11 cellular contexts compared by ENCODE assay signal in genomic region chr17:35569405-35569804, GRCh38. TPM values are rescaled to one million over a fixed set of nuclear protein-coding genes. Genes with fewer than 3 reads are reported as not detected.
DNase-seq lines count a peak whose midpoint lies in the region; ATAC-seq and TF ChIP-seq lines count a peak whose summit lies in the region.
"Had no signal": no experiment of that assay in that cellular context is flagged by ENCODE, and none has a peak within 500 bp of the region (broad histone marks: within the 10 kb centered on the region; RNA-seq: fewer than 3 reads in every experiment).

No MANE protein-coding gene starts in this region.

- POLR2A ChIA-PET in HEK293 (lab: Yijun Ruan, JAX) = interaction anchor here (0.6 to 6.2 kb wide), 3 partner anchors 8 to 402 kb away, joined by 3 to 66 read pairs (median 3); partner anchors contain the start of gene PEX12

- H3K27me3 ChIP-seq in CD4-positive, CD25-positive, alpha-beta regulatory T cell (ENCODE audit: control insufficient read depth, insufficient read depth, low read length) = no peaks in the 10 kb centered on the region
- H3K27me3 ChIP-seq: body of pancreas had no signal

- intact Hi-C loops in left ventricle myocardium superior (cut with micrococcal nuclease) (no loop called here), mucosa of descending colon (cut with DNase I, micrococcal nuclease) (no loop called here)

- no peaks in the 10 kb centered on the region for H3K36me3 ChIP-seq in CD4-positive, CD25-positive, alpha-beta regulatory T cell (ENCODE audit: control insufficient read depth, insufficient read depth, low read length)
- H3K36me3 ChIP-seq in HEK293 (ENCODE audit: control insufficient read depth in 2 of 2, insufficient read depth in 1 of 2, low read length in 2 of 2) = peaks cover 18 to 26% of the 10 kb centered on the region in 2 experiments
- no peaks in the 10 kb centered on the region for H3K36me3 ChIP-seq in mucosa of descending colon (ENCODE audit: low read depth)

- H3K4me3 Mint-ChIP-seq in CD4-positive, CD25-positive, alpha-beta regulatory T cell = peak overlapping the region; percentile 71 to 98 (median 91)
- H3K4me3 Mint-ChIP-seq in activated naive CD8-positive, alpha-beta T cell = peak overlapping the region; percentile 87
- peak overlapping the region; percentile 56 to 99 (median 94) for H3K4me3 Mint-ChIP-seq in naive B cell

- ATAC-seq in CD4-positive, CD25-positive, alpha-beta regulatory T cell (ENCODE audit: low read depth in 2 of 2) = no peak
- ATAC-seq in naive B cell (ENCODE audit: low read depth in 2 of 2) (no peak), GM18909 (IDR thresholded peaks at IDR 0.05; ENCODE audit: poor library complexity, unreplicated experiment) (no peak), left ventricle myocardium superior (no peak), mucosa of descending colon (no peak)
- ATAC-seq: body of pancreas had no signal

- peaks cover 14% of the 10 kb centered on the region for H3K4me1 ChIP-seq in CD4-positive, CD25-positive, alpha-beta regulatory T cell (ENCODE audit: control insufficient read depth, insufficient read depth, low read length, poor library complexity, severe bottlenecking)
- peaks cover 8% of the 10 kb centered on the region; the same call in 1 of the 2 replicates for H3K4me1 ChIP-seq in HEK293 (ENCODE audit: control insufficient read depth, insufficient read depth, low read length)
- H3K4me1 ChIP-seq in mucosa of descending colon (ENCODE audit: low read depth) = peaks cover 15% of the 10 kb centered on the region

- H3K9me3 ChIP-seq in CD4-positive, CD25-positive, alpha-beta regulatory T cell (ENCODE audit: control insufficient read depth in 2 of 2, low read length in 2 of 2) = no peaks in the 10 kb centered on the region
- H3K9me3 ChIP-seq in HEK293 (ENCODE audit: control insufficient read depth, insufficient read depth, low read depth, low read length) (no peaks in the 10 kb centered on the region), mucosa of descending colon (no peaks in the 10 kb centered on the region)
- H3K9me3 ChIP-seq: body of pancreas had no signal

- CTCF ChIA-PET in HEK293 (lab: Yijun Ruan, JAX) = interaction anchor here (0.6 to 1.7 kb wide), 4 partner anchors 9 to 195 kb away, joined by 3 to 5 read pairs (median 4); partner anchors contain the start of gene PEX12

- no peak overlapping the region for H3K27ac ChIP-seq in CD4-positive, CD25-positive, alpha-beta regulatory T cell (ENCODE audit: insufficient read depth, low read length, poor library complexity, severe bottlenecking)
- no peak overlapping the region for H3K27ac ChIP-seq in HEK293 (ENCODE audit: extremely low read depth, low read depth, low read length)
- H3K27ac ChIP-seq: body of pancreas had no signal

- H3K4me3 ChIP-seq in CD4-positive, CD25-positive, alpha-beta regulatory T cell (ENCODE audit: low read depth, low read length) = peak overlapping the region; percentile 38
- H3K4me3 ChIP-seq in HEK293 (ENCODE audit: low read depth, low read length) (no peak overlapping the region), mucosa of descending colon (no peak overlapping the region)
- H3K4me3 ChIP-seq: body of pancreas had no signal

- peaks cover 10 to 37% (median 25%) of the 10 kb centered on the region in 4 donors for H3K4me1 Mint-ChIP-seq in CD4-positive, CD25-positive, alpha-beta regulatory T cell
- peaks cover 22% of the 10 kb centered on the region for H3K4me1 Mint-ChIP-seq in activated naive CD8-positive, alpha-beta T cell (ENCODE audit: low read depth)
- H3K4me1 Mint-ChIP-seq in naive B cell = peaks cover 17 to 44% (median 32%) of the 10 kb centered on the region in 3 donors

- no peak for DNase-seq in CD4-positive, CD25-positive, alpha-beta regulatory T cell
- DNase-seq in naive B cell (no peak), left ventricle myocardium superior (no peak), A172 (ENCODE audit: low spot score) (no peak), mucosa of descending colon (no peak)
- DNase-seq: body of pancreas, DMS79, NCI-H1417 had no signal

- peak overlapping the region in 1 of 3 donors; percentile 27 for H3K27ac Mint-ChIP-seq in CD4-positive, CD25-positive, alpha-beta regulatory T cell
- H3K27ac Mint-ChIP-seq in activated naive CD8-positive, alpha-beta T cell = peak overlapping the region; percentile 42
- peak overlapping the region in 2 of 6 donors; percentile 0 to 27 for H3K27ac Mint-ChIP-seq in naive B cell

- TF ChIP-seq CTCF in HEK293 (tag by site-specific recombination; IDR thresholded peaks at IDR 0.05) (no peak), mucosa of descending colon (IDR thresholded peaks at IDR 0.05) (no peak)

- no peaks in the 10 kb centered on the region for H3K9me3 Mint-ChIP-seq in CD4-positive, CD25-positive, alpha-beta regulatory T cell
- H3K9me3 Mint-ChIP-seq in activated naive CD8-positive, alpha-beta T cell (ENCODE audit: low read depth) = no peaks in the 10 kb centered on the region
- no peaks in the 10 kb centered on the region for H3K9me3 Mint-ChIP-seq in naive B cell

- H3K27me3 Mint-ChIP-seq in CD4-positive, CD25-positive, alpha-beta regulatory T cell = peaks cover 4% of the 10 kb centered on the region
- H3K27me3 Mint-ChIP-seq in activated naive CD8-positive, alpha-beta T cell = no peaks in the 10 kb centered on the region
- no peaks in the 10 kb centered on the region for H3K27me3 Mint-ChIP-seq in naive B cell

- H3K36me3 Mint-ChIP-seq in CD4-positive, CD25-positive, alpha-beta regulatory T cell = peaks cover 4% of the 10 kb centered on the region
- no peaks in the 10 kb centered on the region for H3K36me3 Mint-ChIP-seq in activated naive CD8-positive, alpha-beta T cell
- no peaks in the 10 kb centered on the region for H3K36me3 Mint-ChIP-seq in naive B cell

TF ChIP-seq in HEK293, 187 proteins besides CTCF, POLR2A, EP300 and RAD21:
- TF ChIP-seq ZNF560 (tag by site-specific recombination; IDR thresholded peaks at IDR 0.05; ENCODE audit: borderline replicate concordance) (no peak), ZNF514 (tag by site-specific recombination; IDR thresholded peaks at IDR 0.05) (no peak), PRDM1 (tag by site-specific recombination; IDR thresholded peaks at IDR 0.05) (peak; percentile 80), ZBTB49 (tag by site-specific recombination; IDR thresholded peaks at IDR 0.05; ENCODE audit: low read depth) (no peak)

RNA-seq across cellular contexts. Expression of gene SLFN14, which starts 8.8 kb away (rescaled TPM):
- 0.57 TPM for total RNA-seq in CD4-positive, CD25-positive, alpha-beta regulatory T cell
- under 1 TPM in 1 of 4 donors, not detected in 3; 0.17 TPM for polyA plus RNA-seq in CD4-positive, CD25-positive, alpha-beta regulatory T cell
- under 1 TPM in 2 of 6 donors, not detected in 4; 0.09 to 0.36 TPM for polyA plus RNA-seq in naive B cell (ENCODE audit: low read depth in 6 of 6)
- total RNA-seq in left ventricle myocardium superior (not detected), mucosa of descending colon (not detected)
- total RNA-seq in A172 (2014; rRNA removed; shearing (Covaris generic)) = not detected in 2 replicates
- total RNA-seq: body of pancreas had no signal

RNA-seq across cellular contexts. Expression of gene PEX12, which starts 9.0 kb away (rescaled TPM):
- total RNA-seq in CD4-positive, CD25-positive, alpha-beta regulatory T cell = 3.1 TPM
- polyA plus RNA-seq in CD4-positive, CD25-positive, alpha-beta regulatory T cell = 1 to 10 TPM; 1.1 to 3.4 (median 1.6) TPM
- 1 to 10 TPM; 1.6 to 2.6 (median 2.4) TPM for polyA plus RNA-seq in naive B cell (ENCODE audit: low read depth in 6 of 6)
- 7.9 TPM for total RNA-seq in left ventricle myocardium superior
- 11.5 and 13.0 TPM in 2 replicates for total RNA-seq in A172 (2014; rRNA removed; shearing (Covaris generic))
- total RNA-seq in mucosa of descending colon = 1 to 10 TPM; 2.8 to 4.9 (median 3.8) TPM

RNA-seq across cellular contexts. Expression of gene AP2B1, which starts 17.7 kb away (rescaled TPM):
- total RNA-seq in CD4-positive, CD25-positive, alpha-beta regulatory T cell = 133 TPM
- polyA plus RNA-seq in CD4-positive, CD25-positive, alpha-beta regulatory T cell = 10 to 100 TPM; 59.8 to 89.2 (median 74.4) TPM
- 10 to 100 TPM; 34.1 to 52.1 (median 40.8) TPM for polyA plus RNA-seq in naive B cell (ENCODE audit: low read depth in 6 of 6)
- total RNA-seq in left ventricle myocardium superior = 119 TPM
- 96.1 and 98.1 TPM in 2 replicates for total RNA-seq in A172 (2014; rRNA removed; shearing (Covaris generic))
- total RNA-seq in mucosa of descending colon = 100 to 1,000 TPM; 127 to 177 (median 153) TPM

RNA-seq across cellular contexts. Expression of gene SLFN12L, which starts 31.9 kb away (rescaled TPM):
- 105 TPM for total RNA-seq in CD4-positive, CD25-positive, alpha-beta regulatory T cell
- polyA plus RNA-seq in CD4-positive, CD25-positive, alpha-beta regulatory T cell = 10 to 100 TPM; 12.7 to 14.6 (median 13.4) TPM
- polyA plus RNA-seq in naive B cell (ENCODE audit: low read depth in 6 of 6) = under 1 TPM in 4 of 6 donors, not detected in 2; 0.09 to 0.23 (median 0.18) TPM
- total RNA-seq in left ventricle myocardium superior (0.32 TPM), mucosa of descending colon (1 to 10 TPM; 1.5 to 2.9 (median 2.9) TPM)
- total RNA-seq in A172 (2014; rRNA removed; shearing (Covaris generic)) = not detected in 2 replicates
